Comparison of ENCODE assay signal across 8 cellular contexts in genomic region chr3:51390600-51391074, GRCh38. TPM values are rescaled to one million over a fixed set of nuclear protein-coding genes. Genes with fewer than 3 reads are reported as not detected.
A peak's percentile ranks its signal among the peaks of the same experiment; 100 is the strongest.
DNase-seq lines count a peak whose midpoint lies in the region; ATAC-seq, FAIRE-seq and TF ChIP-seq lines count a peak whose summit lies in the region.

No MANE protein-coding gene starts in this region.

- H3K9me3 ChIP-seq in ectodermal cell (ENCODE audit: control insufficient read depth, low read length) = no peaks in the 10 kb centered on the region

- 45% methylated on average over 23 of the region's 23 CpGs for WGBS in ectodermal cell, 2 experiments

- H3K27me3 ChIP-seq in ectodermal cell (ENCODE audit: control insufficient read depth, insufficient read depth, low read length, poor library complexity, severe bottlenecking) = no peaks in the 10 kb centered on the region

- peaks cover 54% of the 10 kb centered on the region for H3K36me3 ChIP-seq in ectodermal cell (ENCODE audit: control insufficient read depth, insufficient read depth, low read length)

- no peak for DNase-seq in Jurkat, Clone E6-1 (ENCODE audit: low read depth, low spot score)
- DNase-seq in omental fat pad (ENCODE audit: low spot score) (no peak), DMS153 treated with DMSO at 0.1 percent for 48 hours (lab: John Stamatoyannopoulos, UW; ENCODE audit: unreplicated experiment) (no peak), frontal cortex (ENCODE audit: low spot score in 2 of 2) (no peak), HTR-8/SVneo (ENCODE audit: insufficient read length, low spot score) (no peak), NCI-H146 (lab: John Stamatoyannopoulos, UW) (no peak)

- peak overlapping the region; percentile 58 for H3K4me3 ChIP-seq in Jurkat, Clone E6-1 (ENCODE audit: low read length)
- peak overlapping the region; percentile 24 for H3K4me3 ChIP-seq in ectodermal cell (ENCODE audit: insufficient read depth, low read depth, low read length)

- TF ChIP-seq CTCF in omental fat pad (IDR thresholded peaks at IDR 0.05) = no peak

- ATAC-seq in GM18511 (IDR thresholded peaks at IDR 0.05; ENCODE audit: unreplicated experiment) (peak; percentile 8), omental fat pad (ENCODE audit: low FRiP score) (peak; percentile 1)

- FAIRE-seq in frontal cortex (lab: Jason Lieb, UNC) (no peak), HTR-8/SVneo (lab: Jason Lieb, UNC) (no peak)

- peaks cover 37% of the 10 kb centered on the region for H3K4me1 ChIP-seq in ectodermal cell (ENCODE audit: control insufficient read depth, insufficient read depth, low read length)

- H3K27ac ChIP-seq in ectodermal cell (ENCODE audit: insufficient read depth, low read depth, low read length, poor library complexity, severe bottlenecking) = peak overlapping the region; percentile 68

RNA-seq across cellular contexts. Expression of gene RBM15B, which starts 0.4 kb away (rescaled TPM):
- polyA plus RNA-seq in Jurkat, Clone E6-1 (2012; ENCODE audit: insufficient read depth, insufficient read length) = 31.0 TPM
- 63.2 TPM for polyA plus RNA-seq in ectodermal cell (2013, experiment 1 of 4)
- 70.1 TPM for polyA plus RNA-seq in ectodermal cell (2013, experiment 2 of 4)
- polyA plus RNA-seq in ectodermal cell (2013, experiment 3 of 4) = 42.5 TPM
- 48.2 TPM for polyA plus RNA-seq in ectodermal cell (2013, experiment 4 of 4)
- total RNA-seq in omental fat pad = 10 to 100 TPM; 25.1 to 39.0 (median 27.8) TPM
- 31.0 TPM for total RNA-seq in frontal cortex

RNA-seq across cellular contexts. Expression of gene MANF, which starts 5.5 kb away (rescaled TPM):
- polyA plus RNA-seq in Jurkat, Clone E6-1 (2012; ENCODE audit: insufficient read depth, insufficient read length) = 220 TPM
- 93.2 TPM for polyA plus RNA-seq in ectodermal cell (2013, experiment 1 of 4)
- polyA plus RNA-seq in ectodermal cell (2013, experiment 2 of 4) = 85.2 TPM
- polyA plus RNA-seq in ectodermal cell (2013, experiment 3 of 4) = 86.4 TPM
- polyA plus RNA-seq in ectodermal cell (2013, experiment 4 of 4) = 106 TPM
- total RNA-seq in omental fat pad (10 to 100 TPM; 27.0 to 54.7 (median 39.4) TPM), frontal cortex (33.8 TPM)
